9 cellular contexts compared by ENCODE assay signal in genomic region chr5:679166-679895, GRCh38. TPM values are rescaled to one million over a fixed set of nuclear protein-coding genes. Genes with fewer than 3 reads are reported as not detected.
DNase-seq lines count a peak whose midpoint lies in the region; ATAC-seq, FAIRE-seq and TF ChIP-seq lines count a peak whose summit lies in the region.
"Not testable (repeated sequence)": the region's sequence is repeated elsewhere in the genome, so short reads cannot be mapped to it uniquely, and the experiment has no call there.
"Had no signal": no experiment of that assay in that cellular context is flagged by ENCODE, and none has a peak within 500 bp of the region (broad histone marks: within the 10 kb centered on the region; RNA-seq: fewer than 3 reads in every experiment).

No MANE protein-coding gene starts in this region.

- not testable (repeated sequence) for H2BK15ac ChIP-seq in H9 (ENCODE audit: low read depth, low read length)

- not testable (repeated sequence) for TF ChIP-seq CTCF in H9 (conservative IDR thresholded peaks at IDR 0.05); glutamatergic neuron (IDR thresholded peaks at IDR 0.05; ENCODE audit: partially characterized antibody, unreplicated experiment); kidney (IDR thresholded peaks at IDR 0.05; ENCODE audit: borderline replicate concordance, extremely low read depth, insufficient read depth); omental fat pad (IDR thresholded peaks at IDR 0.05)

- not testable (repeated sequence) for FAIRE-seq in kidney (lab: Jason Lieb, UNC)

- ATAC-seq in omental fat pad (ENCODE audit: low FRiP score): not testable (repeated sequence)
- ATAC-seq in stimulated activated memory B cell treated with anti-CD40 and anti-IgM and Interleukin-4, amounts not matched to agents 10 μg/mL and 1 μg/mL and 100 μg/mL, for 72 hours: peak; percentile 40

- not testable (repeated sequence) for H2BK120ac ChIP-seq in H9 (ENCODE audit: low read depth, low read length, poor library complexity, severe bottlenecking)

- H3K9me3 ChIP-seq in H9 (ENCODE audit: control insufficient read depth, low read depth, low read length); kidney (ENCODE audit: control insufficient read depth in 1 of 2, low read length in 2 of 2): not testable (repeated sequence)

- not testable (repeated sequence) for H3K4me2 ChIP-seq in H9 (ENCODE audit: insufficient read depth, insufficient read length, low read length)

- not testable (repeated sequence) for H3K4me1 ChIP-seq in H9 (ENCODE audit: insufficient read depth, low read length); kidney (ENCODE audit: control insufficient read depth in 1 of 2, insufficient read depth in 1 of 2, low read depth in 1 of 2, low read length in 2 of 2)

- not testable (repeated sequence) for H3K9me3 Mint-ChIP-seq in H9; activated CD4-positive, alpha-beta memory T cell treated with anti-CD3 and anti-CD28 coated beads, Interleukin-2, amount 10 ng/mL, durations not matched to agents 7 days and 5 days; stimulated activated memory B cell treated with anti-CD40 and anti-IgM and Interleukin-4, amounts not matched to agents 10 μg/mL and 1 μg/mL and 100 μg/mL, for 72 hours
- peaks cover 14% of the 10 kb centered on the region for H3K9me3 Mint-ChIP-seq in glutamatergic neuron (ENCODE audit: unreplicated experiment)

- not testable (repeated sequence) for H3K23me2 ChIP-seq in H9 (ENCODE audit: insufficient read length, low read depth, low read length, poor library complexity, severe bottlenecking)

- 0 out of 2 replicates have a peak overlapping the region, but pooled peaks have one; percentile 4 for H3K14ac ChIP-seq in H9 (ENCODE audit: insufficient read depth, low read length)

- not testable (repeated sequence) for H3K79me1 ChIP-seq in H9 (ENCODE audit: insufficient read depth, low read depth, low read length, poor library complexity, severe bottlenecking)

- H2BK5ac ChIP-seq in H9 (ENCODE audit: insufficient read length, low read length): not testable (repeated sequence)

- H3K36me3 ChIP-seq in kidney (ENCODE audit: control insufficient read depth in 1 of 2, insufficient read depth in 2 of 2, low read length in 2 of 2): not testable (repeated sequence)

- H3K18ac ChIP-seq in H9 (ENCODE audit: insufficient read length, low read depth, low read length): not testable (repeated sequence)

- H3K4me1 Mint-ChIP-seq in H9; activated CD4-positive, alpha-beta memory T cell treated with anti-CD3 and anti-CD28 coated beads, Interleukin-2, amount 10 ng/mL, durations not matched to agents 7 days and 5 days; glutamatergic neuron (ENCODE audit: low read depth, unreplicated experiment); stimulated activated memory B cell treated with anti-CD40 and anti-IgM and Interleukin-4, amounts not matched to agents 10 μg/mL and 1 μg/mL and 100 μg/mL, for 72 hours: not testable (repeated sequence)

- DNase-seq in H9 (peak; percentile 17), glutamatergic neuron (peak; percentile 15), kidney (peak; percentile 37), omental fat pad (ENCODE audit: low spot score) (peak; percentile 19)
- DNase-seq in activated CD4-positive, alpha-beta memory T cell treated with anti-CD3 and anti-CD28 coated beads, Interleukin-2, amount 10 ng/mL, durations not matched to agents 7 days and 5 days: peak; percentile 12
- not testable (repeated sequence) for DNase-seq in caudate nucleus (lab: John Stamatoyannopoulos, UW)

- H4K8ac ChIP-seq in H9 (replicated peaks; ENCODE audit: insufficient read length, low read depth, low read length): not testable (repeated sequence)

- not testable (repeated sequence) for H3K4me3 Mint-ChIP-seq in H9; activated CD4-positive, alpha-beta memory T cell treated with anti-CD3 and anti-CD28 coated beads, Interleukin-2, amount 10 ng/mL, durations not matched to agents 7 days and 5 days; glutamatergic neuron (ENCODE audit: unreplicated experiment); stimulated activated memory B cell treated with anti-CD40 and anti-IgM and Interleukin-4, amounts not matched to agents 10 μg/mL and 1 μg/mL and 100 μg/mL, for 72 hours

- not testable (repeated sequence) for H3K27ac Mint-ChIP-seq in H9; activated CD4-positive, alpha-beta memory T cell treated with anti-CD3 and anti-CD28 coated beads, Interleukin-2, amount 10 ng/mL, durations not matched to agents 7 days and 5 days; glutamatergic neuron (ENCODE audit: unreplicated experiment); stimulated activated memory B cell treated with anti-CD40 and anti-IgM and Interleukin-4, amounts not matched to agents 10 μg/mL and 1 μg/mL and 100 μg/mL, for 72 hours

- H3K27me3 Mint-ChIP-seq in H9 (ENCODE audit: low read depth) (peaks cover 51% of the 10 kb centered on the region), glutamatergic neuron (ENCODE audit: unreplicated experiment) (peaks cover 13% of the 10 kb centered on the region)
- not testable (repeated sequence) for H3K27me3 Mint-ChIP-seq in activated CD4-positive, alpha-beta memory T cell treated with anti-CD3 and anti-CD28 coated beads, Interleukin-2, amount 10 ng/mL, durations not matched to agents 7 days and 5 days
- H3K27me3 Mint-ChIP-seq in stimulated activated memory B cell treated with anti-CD40 and anti-IgM and Interleukin-4, amounts not matched to agents 10 μg/mL and 1 μg/mL and 100 μg/mL, for 72 hours: peaks cover 25% of the 10 kb centered on the region

- not testable (repeated sequence) for H2BK20ac ChIP-seq in H9 (ENCODE audit: low read depth, low read length, poor library complexity, severe bottlenecking)

- not testable (repeated sequence) for H3K36me3 Mint-ChIP-seq in H9 (ENCODE audit: insufficient read depth in 1 of 3, low read depth in 3 of 3); activated CD4-positive, alpha-beta memory T cell treated with anti-CD3 and anti-CD28 coated beads, Interleukin-2, amount 10 ng/mL, durations not matched to agents 7 days and 5 days (ENCODE audit: low read depth); glutamatergic neuron (ENCODE audit: unreplicated experiment); stimulated activated memory B cell treated with anti-CD40 and anti-IgM and Interleukin-4, amounts not matched to agents 10 μg/mL and 1 μg/mL and 100 μg/mL, for 72 hours

- WGBS in H9 (ENCODE audit: extremely low coverage, insufficient read length, low lambda C conversion rate): no CpG with 5 or more reads among the region's 17 CpGs

- not testable (repeated sequence) for H2AFZ ChIP-seq in H9 (ENCODE audit: low read length)

- H3K27ac ChIP-seq in H9 (ENCODE audit: insufficient read length, low read depth, low read length); kidney (ENCODE audit: low read depth in 2 of 2, low read length in 2 of 2): not testable (repeated sequence)
- H3K27ac ChIP-seq in caudate nucleus (ENCODE audit: low read depth, low read length): peak overlapping the region; percentile 36

- CTCF ChIA-PET in activated CD4-positive, alpha-beta memory T cell treated with anti-CD3 and anti-CD28 coated beads, Interleukin-2, amount 10 ng/mL, durations not matched to agents 7 days and 5 days (lab: Charles Lee): not testable (repeated sequence)

- intact Hi-C loops in kidney (cut with DNase I): not testable (repeated sequence)

- not testable (repeated sequence) for H2BK12ac ChIP-seq in H9 (ENCODE audit: insufficient read length, low read depth, low read length)

- not testable (repeated sequence) for H4K20me1 ChIP-seq in H9 (ENCODE audit: control insufficient read depth, insufficient read depth, insufficient read length)

- H3K9ac ChIP-seq in H9 (ENCODE audit: extremely low read depth, insufficient read length, low read length); kidney (ENCODE audit: low read length in 2 of 2): not testable (repeated sequence)

- POLR2A ChIA-PET in activated CD4-positive, alpha-beta memory T cell treated with anti-CD3 and anti-CD28 coated beads, Interleukin-2, amount 10 ng/mL, durations not matched to agents 7 days and 5 days (lab: Charles Lee): not testable (repeated sequence)

- H3K4me3 ChIP-seq in kidney (ENCODE audit: low read length in 2 of 2): not testable (repeated sequence)

- H4K5ac ChIP-seq in H9 (ENCODE audit: insufficient read length, low read depth, low read length): not testable (repeated sequence)

- not testable (repeated sequence) for H3K56ac ChIP-seq in H9 (ENCODE audit: insufficient read length, low read depth, low read length)

- not testable (repeated sequence) for H2AK5ac ChIP-seq in H9 (ENCODE audit: insufficient read length, low read length)

- not testable (repeated sequence) for H3K79me2 ChIP-seq in H9 (ENCODE audit: insufficient read depth, low read length)

- not testable (repeated sequence) for H3T11ph ChIP-seq in H9 (ENCODE audit: low read length)

- H4K91ac ChIP-seq in H9 (ENCODE audit: insufficient read length, low read depth, low read length): not testable (repeated sequence)

- H3K23ac ChIP-seq in H9 (ENCODE audit: insufficient read length, low read depth, low read length): not testable (repeated sequence)

- not testable (repeated sequence) for H3K27me3 ChIP-seq in H9 (ENCODE audit: insufficient read depth, low read length)

- not testable (repeated sequence) for H3K4ac ChIP-seq in H9 (ENCODE audit: low read depth, low read length)

RNA-seq across cellular contexts. Expression of gene TPPP, which starts 13.8 kb away (rescaled TPM):
- 0.44 and 0.48 TPM in 2 replicates for total RNA-seq in H9 (2021)
- under 1 TPM; 0.10 to 0.15 TPM for total RNA-seq in activated CD4-positive, alpha-beta memory T cell treated with anti-CD3 and anti-CD28 coated beads, Interleukin-2, amount 10 ng/mL, durations not matched to agents 7 days and 5 days
- total RNA-seq in glutamatergic neuron (ENCODE audit: unreplicated experiment): 44.5 TPM
- total RNA-seq in kidney: 6.9 TPM
- polyA plus RNA-seq in kidney (ENCODE audit: insufficient read depth, low read depth, low replicate concordance): 5.8 TPM
- 1 to 10 TPM; 3.9 to 7.8 (median 5.5) TPM for total RNA-seq in omental fat pad
- total RNA-seq: LHCN-M2, OCI-LY7 had no signal
